ENCODE assay signal across 9 cellular contexts in the genomic region with DNA sequence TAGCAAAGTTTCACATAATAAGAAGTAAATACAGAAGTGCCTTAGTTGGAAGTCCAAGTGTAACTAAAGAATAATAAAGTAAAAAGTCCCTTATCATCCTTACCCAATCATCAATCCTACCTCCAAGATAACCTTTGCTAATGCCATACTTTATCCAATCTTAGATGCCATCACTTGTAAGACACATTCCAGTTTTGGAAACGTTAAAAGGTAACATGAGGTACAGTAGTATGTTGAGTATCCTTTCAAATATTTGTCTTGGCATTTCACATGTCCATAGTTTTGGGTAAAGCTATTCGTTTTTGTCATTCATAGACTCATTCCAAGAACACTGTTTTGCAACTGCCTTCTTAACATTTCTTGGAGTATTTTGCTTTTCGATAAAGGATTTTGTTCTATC.
"Had no signal": no experiment of that assay in that cellular context is flagged by ENCODE, and none has a peak within 500 bp of the region (broad histone marks: within the 10 kb centered on the region; RNA-seq: fewer than 3 reads in every experiment).

No MANE protein-coding gene starts in this region.

- H3K4me3 ChIP-seq: GM23248, HAP-1, K562 had no signal

- H3K4me1 ChIP-seq: HAP-1 had no signal

- H3K36me3 ChIP-seq: HAP-1 had no signal

- H3K27ac Mint-ChIP-seq: HFFc6 had no signal

- H3K27ac ChIP-seq: GM23248, HL-60 had no signal

- FAIRE-seq: HepG2, K562 had no signal

- H3K4me3 Mint-ChIP-seq: HFFc6 had no signal

- DNase-seq: GM23248, GOT3, H7, HFFc6, KG1 had no signal
